ENCODE assay signal across 20 cellular contexts in genomic region chr15:59162080-59162479, GRCh38. TPM values are rescaled to one million over a fixed set of nuclear protein-coding genes. Genes with fewer than 3 reads are reported as not detected.
"Had no signal": no experiment of that assay in that cellular context is flagged by ENCODE, and none has a peak within 500 bp of the region (broad histone marks: within the 10 kb centered on the region; RNA-seq: fewer than 3 reads in every experiment).

No MANE protein-coding gene starts in this region.

RNA-seq across cellular contexts. Expression of gene LDHAL6B, which starts 44.6 kb away (rescaled TPM):
- total RNA-seq: activated naive CD4-positive, alpha-beta T cell treated with anti-CD3 and anti-CD28 coated beads for 36 hours; activated naive CD4-positive, alpha-beta T cell treated with anti-CD3 and anti-CD28 coated beads, Interleukin-2, amount 50 U/mL, for 72 hours; activated naive CD8-positive, alpha-beta T cell treated with anti-CD3 and anti-CD28 coated beads for 36 hours; activated naive CD8-positive, alpha-beta T cell treated with anti-CD3 and anti-CD28 coated beads, Interleukin-2, amount 10 ng/mL, durations not matched to agents 7 days and 5 days; activated T-cell treated with anti-CD3 and anti-CD28 coated beads, Interleukin-2, amount 50 U/mL, for 4 hours; activated T-cell treated with anti-CD3 and anti-CD28 coated beads, Interleukin-2, amount 50 U/mL, for 72 hours; activated T-helper 1 cell treated with anti-CD3 and anti-CD28 coated beads, Interleukin-12 subunit alpha, Interleukin-12 subunit beta, Interleukin-2, Interleukin-4 antibody, amounts not matched to agents 30 ng/mL and 10 ng/mL and 1 ng/mL, durations not matched to agents 14 hours and 24 hours and 36 hours; activated T-helper 17 cell treated with anti-CD3 and anti-CD28 coated beads, Interleukin-2, amount 50 U/mL, for 72 hours; activated T-helper 2 cell treated with anti-CD3 and anti-CD28 coated beads, Interferon-gamma antibody, Interleukin-2, Interleukin-4, amounts not matched to agents 10 μg/mL and 5 μg/mL and 100 μg/mL, durations not matched to agents 14 hours and 24 hours and 36 hours; adrenal gland; aorta; ascending aorta; astrocyte; body of pancreas; breast epithelium; bronchial epithelial cell; cardiac muscle cell; cardiac septum; cerebellum; chondrocyte had no signal
- polyA plus RNA-seq: adrenal gland, aorta, cardiac muscle cell had no signal

RNA-seq across cellular contexts. Expression of gene CCNB2, which starts 57.1 kb away (rescaled TPM):
- total RNA-seq: ascending aorta had no signal
